Comparison of ENCODE assay signal across 8 cellular contexts in the genomic region with DNA sequence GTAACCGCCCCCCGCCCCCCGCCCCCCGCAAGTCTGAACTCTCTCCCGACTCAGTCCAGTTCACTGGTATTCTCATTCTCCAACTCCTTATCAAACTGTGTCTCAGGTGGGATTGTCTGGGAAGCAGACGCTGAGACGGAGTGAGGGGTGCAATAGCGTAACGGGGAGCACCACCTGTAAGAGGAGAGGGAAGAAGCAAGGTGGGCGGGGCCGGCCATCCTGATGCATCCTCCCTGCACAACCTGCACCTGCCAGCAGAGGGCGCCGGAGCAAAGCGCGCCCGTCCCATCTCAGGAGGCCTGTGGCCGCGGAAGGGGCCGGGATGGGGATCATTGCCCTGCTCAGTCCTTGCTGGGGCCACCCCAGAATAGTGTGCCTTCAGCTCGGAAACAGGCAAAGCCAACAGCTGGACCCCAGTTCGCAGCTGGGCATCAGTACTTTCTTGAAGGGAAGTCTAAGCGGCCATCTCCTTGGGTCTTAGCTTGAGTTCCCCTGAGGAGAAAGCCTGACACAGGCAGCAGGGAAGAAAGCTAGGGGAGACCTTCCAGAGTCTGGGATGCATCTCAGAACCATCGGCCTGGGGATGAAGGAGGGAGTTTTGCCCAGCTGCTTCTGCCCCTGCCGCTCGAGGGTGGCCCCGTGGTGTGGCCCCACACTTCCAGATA.
DNase-seq lines count a peak whose midpoint lies in the region; ATAC-seq and TF ChIP-seq lines count a peak whose summit lies in the region.

No MANE protein-coding gene starts in this region.

- H3K4me3 Mint-ChIP-seq in CD8-positive, alpha-beta T cell: no peak overlapping the region

- H3K27me3 ChIP-seq in CD8-positive, alpha-beta T cell (ENCODE audit: insufficient read depth, low read length): peaks cover 4% of the 10 kb centered on the region

- H3K36me3 ChIP-seq in CD8-positive, alpha-beta T cell (ENCODE audit: insufficient read depth, low read length): no peaks in the 10 kb centered on the region

- intact Hi-C loops in CD8-positive, alpha-beta T cell (cut with DNase I, micrococcal nuclease): loop anchor here (5.0 kb wide), 1 partner anchor 380 kb away; no protein-coding TSS in a partner anchor

- no peaks in the 10 kb centered on the region for H3K9me3 Mint-ChIP-seq in CD8-positive, alpha-beta T cell

- POLR2A ChIA-PET in CD8-positive, alpha-beta T cell (lab: Charles Lee): no interaction called here

- H3K27ac ChIP-seq in CD8-positive, alpha-beta T cell (ENCODE audit: low read depth, low read length): no peak overlapping the region

- H3K4me3 ChIP-seq in CD8-positive, alpha-beta T cell (ENCODE audit: low read depth, low read length): no peak overlapping the region

- H3K27me3 Mint-ChIP-seq in CD8-positive, alpha-beta T cell (ENCODE audit: low read depth): peaks cover 38% of the 10 kb centered on the region

- TF ChIP-seq CTCF in CD8-positive, alpha-beta T cell (IDR thresholded peaks at IDR 0.05): peak; percentile 62

- peak; percentile 18 to 70 (median 49) for DNase-seq in CD8-positive, alpha-beta T cell
- DNase-seq in NAMALWA (ENCODE audit: low spot score): peak; percentile 70
- DNase-seq in activated CD4-positive, CD25-positive, alpha-beta regulatory T cell treated with anti-CD3 and anti-CD28 coated beads, Interleukin-2, amount 50 U/mL, for 16 hours (ENCODE audit: low read depth, low spot score): peak; percentile 34
- peak; percentile 44 for DNase-seq in cerebellar cortex (ENCODE audit: low spot score)
- DNase-seq in lung microvascular endothelial cell (ENCODE audit: low read depth in 2 of 2): peak; percentile 34 to 49
- DNase-seq in stimulated activated CD8-positive, alpha-beta memory T cell treated with anti-CD3 and anti-CD28 coated beads, Interleukin-7, amount 100 ng/mL, for 24 hours (ENCODE audit: low read depth): peak; percentile 27

- peaks cover 2% of the 10 kb centered on the region for H3K4me1 Mint-ChIP-seq in CD8-positive, alpha-beta T cell (ENCODE audit: low read depth)

- no peaks in the 10 kb centered on the region for H3K4me1 ChIP-seq in CD8-positive, alpha-beta T cell (ENCODE audit: insufficient read depth, low read length)

- CTCF ChIA-PET in CD8-positive, alpha-beta T cell (lab: Charles Lee): interaction anchor here (0.7 to 1.5 kb wide), 8 partner anchors 9 to 257 kb away, joined by 3 to 7 read pairs (median 4); no protein-coding TSS in a partner anchor

- no peaks in the 10 kb centered on the region for H3K9me3 ChIP-seq in CD8-positive, alpha-beta T cell (ENCODE audit: low read length)

- peak; percentile 34 for ATAC-seq in CD8-positive, alpha-beta T cell
- ATAC-seq in GM21515 (IDR thresholded peaks at IDR 0.05; ENCODE audit: unreplicated experiment) (peak; percentile 52), GM21737 (IDR thresholded peaks at IDR 0.05; ENCODE audit: unreplicated experiment) (no peak)

- no peaks in the 10 kb centered on the region for H3K36me3 Mint-ChIP-seq in CD8-positive, alpha-beta T cell

- no peak overlapping the region for H3K27ac Mint-ChIP-seq in CD8-positive, alpha-beta T cell
